Comparison of ENCODE assay signal across 21 cellular contexts in genomic region chr17:74678541-74678940, GRCh38. TPM values are rescaled to one million over a fixed set of nuclear protein-coding genes. Genes with fewer than 3 reads are reported as not detected.
DNase-seq lines count a peak whose midpoint lies in the region; ATAC-seq, FAIRE-seq and TF ChIP-seq lines count a peak whose summit lies in the region.
"Had no signal": no experiment of that assay in that cellular context is flagged by ENCODE, and none has a peak within 500 bp of the region (broad histone marks: within the 10 kb centered on the region; RNA-seq: fewer than 3 reads in every experiment).

No MANE protein-coding gene starts in this region.

- H3K27ac ChIP-seq in coronary artery (no peak overlapping the region), psoas muscle (no peak overlapping the region)
- H3K27ac ChIP-seq: brain microvascular endothelial cell, RWPE1, tibial artery had no signal

- no peaks in the 10 kb centered on the region for H3K36me3 Mint-ChIP-seq in activated naive CD4-positive, alpha-beta T cell treated with anti-CD3 and anti-CD28 coated beads, Interleukin-2, amount 50 U/mL, for 72 hours

- no peaks in the 10 kb centered on the region for H3K9me3 Mint-ChIP-seq in activated naive CD4-positive, alpha-beta T cell treated with anti-CD3 and anti-CD28 coated beads, Interleukin-2, amount 50 U/mL, for 72 hours
- H3K9me3 Mint-ChIP-seq: activated naive CD8-positive, alpha-beta T cell treated with anti-CD3 and anti-CD28 coated beads, Interleukin-2, amount 50 U/mL, for 24 hours; activated T-cell treated with anti-CD3 and anti-CD28 coated beads, Interleukin-2, amount 50 U/mL, for 24 hours had no signal

- ATAC-seq in activated naive CD4-positive, alpha-beta T cell treated with anti-CD3 and anti-CD28 coated beads, Interleukin-2, amount 50 U/mL, for 72 hours, result no peak
- no peak for ATAC-seq in HG03108 (IDR thresholded peaks at IDR 0.05; ENCODE audit: unreplicated experiment)
- ATAC-seq in psoas muscle, result no peak
- no peak for ATAC-seq in HG03457 (IDR thresholded peaks at IDR 0.05; ENCODE audit: unreplicated experiment)
- ATAC-seq: activated naive CD8-positive, alpha-beta T cell treated with anti-CD3 and anti-CD28 coated beads, Interleukin-2, amount 50 U/mL, for 24 hours; GM12878 had no signal

- peak; percentile 82 for FAIRE-seq in urothelium cell line (lab: Jason Lieb, UNC)
- FAIRE-seq: GM12878, TTC549 had no signal

- 23 to 36% (median 32%) methylated on average over 2 of the region's 2 CpGs for WGBS in psoas muscle, 3 donors

- no peak for TF ChIP-seq CTCF in coronary artery (IDR thresholded peaks at IDR 0.05)
- TF ChIP-seq CTCF in psoas muscle (IDR thresholded peaks at IDR 0.05), result no peak

- no peaks in the 10 kb centered on the region for H3K36me3 ChIP-seq in psoas muscle (ENCODE audit: insufficient read depth in 1 of 2, low read depth in 1 of 2)
- H3K36me3 ChIP-seq: brain microvascular endothelial cell, HAP-1, tibial artery had no signal

- intact Hi-C loops in psoas muscle (cut with DNase I), result no loop called here

- no peak for DNase-seq in activated naive CD4-positive, alpha-beta T cell treated with anti-CD3 and anti-CD28 coated beads, Interleukin-2, amount 50 U/mL, for 72 hours (ENCODE audit: low spot score in 2 of 2)
- no peak for DNase-seq in activated naive CD4-positive, alpha-beta T cell (lab: John Stamatoyannopoulos, UW)
- peak; percentile 61 for DNase-seq in NCI-H1694 treated with DMSO at 0.1 percent for 48 hours (lab: John Stamatoyannopoulos, UW)
- DNase-seq in coronary artery (ENCODE audit: low spot score), result peak; percentile 22
- no peak for DNase-seq in urothelium cell line (ENCODE audit: low spot score)
- DNase-seq in psoas muscle, result no peak
- DNase-seq: activated CD4-positive, alpha-beta T cell treated with anti-CD3 and anti-CD28 coated beads, Interleukin-2, amount 50 U/mL, for 4 hours; activated naive CD8-positive, alpha-beta T cell treated with anti-CD3 and anti-CD28 coated beads, Interleukin-2, amount 50 U/mL, for 24 hours; activated T-cell treated with anti-CD3 and anti-CD28 coated beads, Interleukin-2, amount 50 U/mL, for 24 hours; AML-193; brain microvascular endothelial cell; NCI-H226; stimulated activated naive CD4-positive, alpha-beta T cell treated with Interleukin-2 at 50 U/mL for 16 hours; tibial artery had no signal

- no peaks in the 10 kb centered on the region for H3K9me3 ChIP-seq in psoas muscle
- H3K9me3 ChIP-seq: HAP-1, tibial artery had no signal

- peak overlapping the region; percentile 31 to 44 for H3K27ac Mint-ChIP-seq in activated naive CD4-positive, alpha-beta T cell treated with anti-CD3 and anti-CD28 coated beads, Interleukin-2, amount 50 U/mL, for 72 hours
- H3K27ac Mint-ChIP-seq: activated naive CD8-positive, alpha-beta T cell treated with anti-CD3 and anti-CD28 coated beads, Interleukin-2, amount 50 U/mL, for 24 hours; activated T-cell treated with anti-CD3 and anti-CD28 coated beads, Interleukin-2, amount 50 U/mL, for 24 hours had no signal

- H3K4me3 ChIP-seq in coronary artery (no peak overlapping the region), psoas muscle (no peak overlapping the region)
- H3K4me3 ChIP-seq: GM12878, HAP-1, tibial artery had no signal

- H3K4me1 ChIP-seq in psoas muscle, result no peaks in the 10 kb centered on the region
- H3K4me1 ChIP-seq: HAP-1, tibial artery had no signal

- H3K27me3 ChIP-seq in psoas muscle (ENCODE audit: insufficient read depth in 3 of 3, low read length in 2 of 3), result peaks cover 0 to 36% (median 3%) of the 10 kb centered on the region in 3 donors
- H3K27me3 ChIP-seq: brain microvascular endothelial cell had no signal

RNA-seq across cellular contexts. Expression of gene CD300LF, which starts 34.2 kb away (rescaled TPM):
- total RNA-seq in activated naive CD4-positive, alpha-beta T cell treated with anti-CD3 and anti-CD28 coated beads, Interleukin-2, amount 50 U/mL, for 72 hours, result not detected
- total RNA-seq in psoas muscle, result under 1 TPM in 2 of 4 donors, not detected in 2; 0.32 to 0.39 TPM
- under 1 TPM in 2 of 3 donors, not detected in 1; 0.09 to 0.16 TPM for polyA plus RNA-seq in psoas muscle
- total RNA-seq: fibroblast of villous mesenchyme, GM12878 had no signal

RNA-seq across cellular contexts. Expression of gene CD300E, which starts 55.0 kb away (rescaled TPM):
- not detected for total RNA-seq in activated naive CD4-positive, alpha-beta T cell treated with anti-CD3 and anti-CD28 coated beads, Interleukin-2, amount 50 U/mL, for 72 hours
- total RNA-seq in psoas muscle, result under 1 TPM in 3 of 4 donors, not detected in 1; 0.21 to 0.50 (median 0.49) TPM
- polyA plus RNA-seq in psoas muscle, result under 1 TPM; 0.09 to 0.27 (median 0.21) TPM
- total RNA-seq: fibroblast of villous mesenchyme, GM12878 had no signal
- polyA plus RNA-seq: GM12878 had no signal

RNA-seq across cellular contexts. Expression of gene RAB37, which starts 58.5 kb away (rescaled TPM):
- 1 to 10 TPM; 3.4 to 4.0 TPM for total RNA-seq in activated naive CD4-positive, alpha-beta T cell treated with anti-CD3 and anti-CD28 coated beads, Interleukin-2, amount 50 U/mL, for 72 hours
- total RNA-seq in psoas muscle, result under 1 TPM; 0.62 to 0.78 (median 0.67) TPM
- under 1 TPM; 0.69 to 0.82 (median 0.75) TPM for polyA plus RNA-seq in psoas muscle
- total RNA-seq: fibroblast of villous mesenchyme had no signal

Comparison
In these comparisons a context has a peak if more than half of its experiments do, and no peak if none do; other contexts are left out.
1. DNase-seq: peak in NCI-H1694 treated with DMSO at 0.1 percent for 48 hours (single experiment) and coronary artery (single experiment); none in activated naive CD4-positive, alpha-beta T cell treated with anti-CD3 and anti-CD28 coated beads, Interleukin-2, amount 50 U/mL, for 72 hours (0 of 2), activated naive CD4-positive, alpha-beta T cell (0 of 4), urothelium cell line (single experiment) and psoas muscle (0 of 2).